ENCODE assay signal across 23 cellular contexts in genomic region chr5:173458819-173459218, GRCh38.
DNase-seq lines count a peak whose midpoint lies in the region; ATAC-seq and TF ChIP-seq lines count a peak whose summit lies in the region.
"Had no signal": no experiment of that assay in that cellular context is flagged by ENCODE, and none has a peak within 500 bp of the region (broad histone marks: within the 10 kb centered on the region; RNA-seq: fewer than 3 reads in every experiment).

No MANE protein-coding gene starts in this region.

- CTCF ChIA-PET in PC-3 (lab: Charles Lee): no interaction called here

- no peaks in the 10 kb centered on the region for H3K79me2 ChIP-seq in PC-3 (ENCODE audit: low read length)

- BruUV-seq in PC-3 (replicated peaks; lab: Mats Ljungman, UMichigan): no TSS peak

- ATAC-seq in PC-3 (no peak), gastrocnemius medialis (no peak), HG03159 (IDR thresholded peaks at IDR 0.05; ENCODE audit: unreplicated experiment) (no peak)
- ATAC-seq: activated CD4-positive, alpha-beta T cell treated with anti-CD3 and anti-CD28 coated beads for 36 hours; HepG2; left cardiac atrium; mucosa of descending colon; pancreas had no signal

- H3K36me3 ChIP-seq in PC-3 (ENCODE audit: low read depth, low read length) (no peaks in the 10 kb centered on the region), gastrocnemius medialis (no peaks in the 10 kb centered on the region)
- H3K36me3 ChIP-seq: ascending aorta, HAP-1, pancreas, thoracic aorta had no signal

- DNase-seq in HCEC 1CT (peak; percentile 83), PC-3 (peak; percentile 55), epithelial cell of prostate (ENCODE audit: low read depth, low spot score) (no peak), gastrocnemius medialis (no peak), hepatic stellate cell (ENCODE audit: low spot score) (no peak), NCI-H1048 (lab: John Stamatoyannopoulos, UW) (no peak), NCI-H2171 (lab: John Stamatoyannopoulos, UW) (no peak)
- DNase-seq: activated CD4-positive, alpha-beta T cell treated with anti-CD3 and anti-CD28 coated beads for 36 hours; activated naive CD4-positive, alpha-beta T cell; DMS 273 treated with DMSO at 0.1 percent for 48 hours; hypothalamus; left cardiac atrium; mucosa of descending colon; NCI-H1105 treated with DMSO at 0.1 percent for 48 hours; pancreas; SHP77 treated with DMSO at 0.1 percent for 48 hours; T-helper 9 cell had no signal

- in situ Hi-C loops in gastrocnemius medialis (cut with MboI; ENCODE audit: low sequenced_read_pairs in 4 of 4): loop anchor here in 1 of 4 donors (5.0 to 25.0 kb wide), 2 partner anchors 43 to 303 kb away; no protein-coding TSS in a partner anchor

- H3F3A ChIP-seq in PC-3 (ENCODE audit: low read length, unreplicated experiment): peaks cover 15% of the 10 kb centered on the region

- H3K4me1 ChIP-seq in PC-3 (ENCODE audit: insufficient read depth, low read length) (peaks cover 38% of the 10 kb centered on the region), gastrocnemius medialis (peaks cover 23 to 40% of the 10 kb centered on the region in 2 donors)
- H3K4me1 ChIP-seq: HAP-1, pancreas had no signal

- H3K4me3 ChIP-seq in PC-3 (ENCODE audit: low read length): no peak overlapping the region
- no peak overlapping the region for H3K4me3 ChIP-seq in gastrocnemius medialis
- H3K4me3 ChIP-seq: ascending aorta, coronary artery, HAP-1, mucosa of descending colon, pancreas, thoracic aorta had no signal

- no peaks in the 10 kb centered on the region for H3K9me2 ChIP-seq in PC-3 (replicated peaks; ENCODE audit: low read length)

- no peak for TF ChIP-seq POLR2A in gastrocnemius medialis (IDR thresholded peaks at IDR 0.05)

- H3K9me3 ChIP-seq in PC-3 (ENCODE audit: low read length) (no peaks in the 10 kb centered on the region), gastrocnemius medialis (no peaks in the 10 kb centered on the region)
- H3K9me3 ChIP-seq: ascending aorta, HAP-1, mucosa of descending colon, pancreas, thoracic aorta had no signal

- no peak overlapping the region for H3K9ac ChIP-seq in PC-3 (ENCODE audit: low read length)

- intact Hi-C loops in PC-3 (cut with micrococcal nuclease): loop anchor here (10.0 kb wide), 1 partner anchor 684 kb away; the partner anchor contains the start of gene DUSP1
- intact Hi-C loops in gastrocnemius medialis (cut with DNase I; ENCODE audit: low total_unique reads): loop anchor here (5.0 to 10.0 kb wide), 4 partner anchors 303 to 594 kb away; no protein-coding TSS in a partner anchor

- POLR2A ChIA-PET in PC-3 (lab: Charles Lee; ENCODE audit: unreplicated experiment): no interaction called here

- TF ChIP-seq CTCF in PC-3 (conservative IDR thresholded peaks at IDR 0.05; ENCODE audit: low read depth, low read length) (no peak), gastrocnemius medialis (IDR thresholded peaks at IDR 0.05 in 4 of 5, conservative IDR thresholded peaks at IDR 0.05 in 1 of 5) (no peak)

- no peaks in the 10 kb centered on the region for H4K20me1 ChIP-seq in PC-3 (ENCODE audit: low read length)

- peak overlapping the region; percentile 30; the same call in 1 of the 2 replicates for H3K27ac ChIP-seq in PC-3 (ENCODE audit: low read length)
- H3K27ac ChIP-seq in epithelial cell of prostate: peak overlapping the region; percentile 36
- H3K27ac ChIP-seq in gastrocnemius medialis: peak overlapping the region; percentile 3 to 91 (median 62)
- H3K27ac ChIP-seq: ascending aorta, coronary artery, pancreas, thoracic aorta had no signal

- H3K27me3 ChIP-seq in PC-3 (ENCODE audit: low read length) (no peaks in the 10 kb centered on the region), gastrocnemius medialis (no peaks in the 10 kb centered on the region)
- H3K27me3 ChIP-seq: ascending aorta, pancreas had no signal

- H3K4me2 ChIP-seq in PC-3 (ENCODE audit: low read length): no peak overlapping the region

- no peak overlapping the region for H2AFZ ChIP-seq in PC-3 (ENCODE audit: low read length)

Comparison
In these comparisons a context has a peak if more than half of its experiments do, and no peak if none do; other contexts are left out.
1. DNase-seq: peak in HCEC 1CT (single experiment) and PC-3 (single experiment); none in epithelial cell of prostate (single experiment), gastrocnemius medialis (0 of 2), hepatic stellate cell (single experiment), NCI-H1048 (single experiment) and NCI-H2171 (single experiment).
2. Peak in every context shown above with its lines, with median percentiles within 50 percentile points of each other: H3K27ac ChIP-seq.